In genomic region chr16:51392651-51393187, GRCh38 we compare ENCODE assay signal across 12 cellular contexts.
DNase-seq lines count a peak whose midpoint lies in the region; ATAC-seq, FAIRE-seq and TF ChIP-seq lines count a peak whose summit lies in the region.
"Had no signal": no experiment of that assay in that cellular context is flagged by ENCODE, and none has a peak within 500 bp of the region (broad histone marks: within the 10 kb centered on the region; RNA-seq: fewer than 3 reads in every experiment).

No MANE protein-coding gene starts in this region.

- H3K4me1 Mint-ChIP-seq in H9, result peaks cover 53 to 57% of the 10 kb centered on the region in 2 experiments

- no peaks in the 10 kb centered on the region for H3F3A ChIP-seq in smooth muscle cell (ENCODE audit: low read depth)

- POLR2A ChIA-PET in GM12878 (lab: Charles Lee) (no interaction called here), HepG2 (lab: Yijun Ruan, JAX) (no interaction called here)

- SMC1A ChIA-PET in GM12878 (lab: Charles Lee; ENCODE audit: uncharacterized antibody, unreplicated experiment), result no interaction called here

- H3K4me1 ChIP-seq in H9 (ENCODE audit: insufficient read depth, low read length), result peaks cover 10% of the 10 kb centered on the region; the same call in 1 of the 2 replicates
- H3K4me1 ChIP-seq in GM12878 (ENCODE audit: control insufficient read depth, insufficient read depth, low read length), result no peaks in the 10 kb centered on the region
- H3K4me1 ChIP-seq in iPS DF 6.9 (ENCODE audit: control insufficient read depth, insufficient read depth, low read length), result peaks cover 3% of the 10 kb centered on the region; the same call in 1 of the 2 replicates
- peaks cover 32% of the 10 kb centered on the region for H3K4me1 ChIP-seq in smooth muscle cell (ENCODE audit: low read depth)
- H3K4me1 ChIP-seq in effector memory CD4-positive, alpha-beta T cell (ENCODE audit: control insufficient read depth, insufficient read depth, low read length, poor library complexity, severe bottlenecking), result no peaks in the 10 kb centered on the region
- H3K4me1 ChIP-seq in HepG2 (ENCODE audit: insufficient read depth, low read length), result no peaks in the 10 kb centered on the region
- H3K4me1 ChIP-seq: parathyroid adenoma had no signal

- no peak overlapping the region for H3K56ac ChIP-seq in H9 (ENCODE audit: insufficient read length, low read depth, low read length)

- RAD21 ChIA-PET in GM12878 (lab: Charles Lee; ENCODE audit: unreplicated experiment), result interaction anchor here (1.2 kb wide), 1 partner anchor 249 kb away, joined by 3 read pairs; no protein-coding TSS in a partner anchor

- H3K23ac ChIP-seq in H9 (ENCODE audit: insufficient read length, low read depth, low read length), result no peak overlapping the region

- H3K4me2 ChIP-seq in H9 (ENCODE audit: insufficient read depth, insufficient read length, low read length) (peak overlapping the region; percentile 63), GM12878 (ENCODE audit: control insufficient read depth, insufficient read depth) (no peak overlapping the region), smooth muscle cell (peak overlapping the region; percentile 41), HepG2 (ENCODE audit: low read depth, low read length) (no peak overlapping the region)

- H3K79me2 ChIP-seq in H9 (ENCODE audit: insufficient read depth, low read length), result no peaks in the 10 kb centered on the region
- no peaks in the 10 kb centered on the region for H3K79me2 ChIP-seq in GM12878 (ENCODE audit: control insufficient read depth, insufficient read depth, low read length)
- H3K79me2 ChIP-seq in smooth muscle cell (ENCODE audit: low read depth), result no peaks in the 10 kb centered on the region
- H3K79me2 ChIP-seq in HepG2 (ENCODE audit: insufficient read depth, low read length), result no peaks in the 10 kb centered on the region
- H3K79me2 ChIP-seq: parathyroid adenoma had no signal

- no peak overlapping the region for H2BK120ac ChIP-seq in H9 (ENCODE audit: low read depth, low read length, poor library complexity, severe bottlenecking)

- H3K9me3 Mint-ChIP-seq in H9, result peaks cover 10 to 21% of the 10 kb centered on the region in 2 experiments

- no CpG with 5 or more reads among the region's 12 CpGs for WGBS in H9 (ENCODE audit: extremely low coverage, insufficient read length, low lambda C conversion rate)
- 55% methylated on average over 12 of the region's 12 CpGs for WGBS in GM12878 (ENCODE audit: insufficient coverage, insufficient replicate concordance, low lambda C conversion rate, missing lambda C conversion rate)
- no CpG with 5 or more reads among the region's 12 CpGs for WGBS in iPS DF 6.9 (ENCODE audit: insufficient coverage, insufficient read length)
- 34% methylated on average over 12 of the region's 12 CpGs for WGBS in smooth muscle cell (ENCODE audit: low lambda C conversion rate)
- WGBS in HepG2 (ENCODE audit: low lambda C conversion rate), result 76% methylated on average over 12 of the region's 12 CpGs

- H2BK15ac ChIP-seq in H9 (ENCODE audit: low read depth, low read length), result no peak overlapping the region

- BruUV-seq in GM12878 (replicated peaks; lab: Mats Ljungman, UMichigan) (no TSS peak), HepG2 (replicated peaks; lab: Mats Ljungman, UMichigan) (no TSS peak)

- H3K27me3 ChIP-seq in H9 (ENCODE audit: insufficient read depth, low read length), result no peaks in the 10 kb centered on the region
- no peaks in the 10 kb centered on the region for H3K27me3 ChIP-seq in GM12878 (replicated peaks in 1 of 2; ENCODE audit: control insufficient read depth in 2 of 2, insufficient read depth in 2 of 2, low read length in 1 of 2)
- no peaks in the 10 kb centered on the region for H3K27me3 ChIP-seq in iPS DF 6.9 (ENCODE audit: control insufficient read depth, insufficient read depth, low read length)
- no peaks in the 10 kb centered on the region for H3K27me3 ChIP-seq in smooth muscle cell (ENCODE audit: low read depth)
- no peaks in the 10 kb centered on the region for H3K27me3 ChIP-seq in effector memory CD4-positive, alpha-beta T cell (replicated peaks; ENCODE audit: control insufficient read depth, insufficient read depth, low read length, poor library complexity, severe bottlenecking)
- H3K27me3 ChIP-seq in HepG2 (ENCODE audit: control insufficient read depth in 1 of 2, insufficient read depth in 2 of 2, low read length in 2 of 2), result no peaks in the 10 kb centered on the region

- no peak for TF ChIP-seq CTCF in H9 (conservative IDR thresholded peaks at IDR 0.05)
- no peak for TF ChIP-seq CTCF in GM12878 (IDR thresholded peaks at IDR 0.05 in 2 of 3, conservative IDR thresholded peaks at IDR 0.05 in 1 of 3; ENCODE audit: control insufficient read depth in 2 of 3, extremely low read depth in 1 of 3, insufficient read depth in 1 of 3, low read depth in 3 of 3, low read length in 3 of 3)
- TF ChIP-seq CTCF in smooth muscle cell (IDR thresholded peaks at IDR 0.05; ENCODE audit: borderline replicate concordance, insufficient read depth, poor library complexity, severe bottlenecking), result no peak
- no peak for TF ChIP-seq CTCF in HepG2 (CRISPR knock-in tag; IDR thresholded peaks at IDR 0.05)

- no peak for FAIRE-seq in GM12878 (lab: Jason Lieb, UNC)
- no peak for FAIRE-seq in HepG2 (lab: Jason Lieb, UNC)
- FAIRE-seq: kidney, TTC549 had no signal

- peak overlapping the region; percentile 32 to 69 for H3K4me3 Mint-ChIP-seq in H9

- no peak overlapping the region for H2AK5ac ChIP-seq in H9 (ENCODE audit: insufficient read length, low read length)

- no peaks in the 10 kb centered on the region for H3K79me1 ChIP-seq in H9 (ENCODE audit: insufficient read depth, low read depth, low read length, poor library complexity, severe bottlenecking)

- no peak overlapping the region for H2BK12ac ChIP-seq in H9 (ENCODE audit: insufficient read length, low read depth, low read length)

- no peak overlapping the region for H4K91ac ChIP-seq in H9 (ENCODE audit: insufficient read length, low read depth, low read length)

- H3T11ph ChIP-seq in H9 (ENCODE audit: low read length), result no peak overlapping the region

- no peak for TF ChIP-seq EP300 in GM12878 (IDR thresholded peaks at IDR 0.05; ENCODE audit: borderline replicate concordance in 1 of 2, control insufficient read depth in 1 of 2, low read depth in 2 of 2, low read length in 2 of 2)
- no peak for TF ChIP-seq EP300 in HepG2 (IDR thresholded peaks at IDR 0.05; ENCODE audit: low read depth in 2 of 2, low read length in 2 of 2)
- no peak for TF ChIP-seq EP300 in HepG2 (CRISPR knock-in tag; IDR thresholded peaks at IDR 0.05; ENCODE audit: borderline replicate concordance)

- peak overlapping the region; percentile 96 to 99 (median 98) for H3K27ac Mint-ChIP-seq in H9

- H3K36me3 ChIP-seq in GM12878 (ENCODE audit: control insufficient read depth in 2 of 2, insufficient read depth in 2 of 2, low read length in 1 of 2), result no peaks in the 10 kb centered on the region
- no peaks in the 10 kb centered on the region for H3K36me3 ChIP-seq in iPS DF 6.9 (ENCODE audit: control insufficient read depth, insufficient read depth, low read length)
- no peaks in the 10 kb centered on the region for H3K36me3 ChIP-seq in smooth muscle cell (ENCODE audit: low read depth)
- no peaks in the 10 kb centered on the region for H3K36me3 ChIP-seq in effector memory CD4-positive, alpha-beta T cell (ENCODE audit: control insufficient read depth, insufficient read depth, low read length)
- no peaks in the 10 kb centered on the region for H3K36me3 ChIP-seq in HepG2 (replicated peaks in 1 of 2; ENCODE audit: control insufficient read depth in 1 of 2, insufficient read depth in 2 of 2, low read length in 2 of 2)

- H3K27ac ChIP-seq in H9 (ENCODE audit: insufficient read length, low read depth, low read length), result peak overlapping the region; percentile 81
- H3K27ac ChIP-seq in GM12878 (ENCODE audit: control insufficient read depth, insufficient read depth), result no peak overlapping the region
- H3K27ac ChIP-seq in iPS DF 6.9 (ENCODE audit: low read length), result peak overlapping the region; percentile 73
- peak overlapping the region; percentile 86 for H3K27ac ChIP-seq in smooth muscle cell (ENCODE audit: low read depth)
- H3K27ac ChIP-seq in effector memory CD4-positive, alpha-beta T cell (ENCODE audit: insufficient read depth, low read length, poor library complexity, severe bottlenecking), result no peak overlapping the region
- H3K27ac ChIP-seq in HepG2 (ENCODE audit: extremely low read length, insufficient read depth, low read length), result no peak overlapping the region
- H3K27ac ChIP-seq: coronary artery, parathyroid adenoma had no signal

- DNase-seq in H9, result peak; percentile 32
- no peak for DNase-seq in GM12878 (ENCODE audit: low read depth, low spot score)
- DNase-seq in iPS DF 6.9 (ENCODE audit: low read depth, low spot score), result no peak
- no peak for DNase-seq in smooth muscle cell (lab: John Stamatoyannopoulos, UW; ENCODE audit: unreplicated experiment)
- no peak for DNase-seq in superior temporal gyrus (ENCODE audit: extremely low spot score)
- DNase-seq in effector memory CD4-positive, alpha-beta T cell, result no peak
- DNase-seq in HepG2 (ENCODE audit: low spot score), result no peak
- DNase-seq: NCI-H187 treated with DMSO at 0.1 percent for 48 hours had no signal

- peaks cover 8 to 25% (median 13%) of the 10 kb centered on the region in 3 experiments; a peak in 6 of 7 replicates for H3K36me3 Mint-ChIP-seq in H9 (ENCODE audit: insufficient read depth in 1 of 3, low read depth in 3 of 3)

- H2BK20ac ChIP-seq in H9 (ENCODE audit: low read depth, low read length, poor library complexity, severe bottlenecking), result no peak overlapping the region

- TF ChIP-seq POLR2A in GM12878 (IDR thresholded peaks at IDR 0.05; ENCODE audit: low read depth, low read length) (no peak), HepG2 (IDR thresholded peaks at IDR 0.05; ENCODE audit: insufficient read depth in 1 of 2, low read depth in 2 of 2, low read length in 2 of 2) (no peak)

- H2AFZ ChIP-seq in H9 (ENCODE audit: low read length) (no peak overlapping the region), GM12878 (ENCODE audit: control insufficient read depth, low read depth, low read length) (no peak overlapping the region), smooth muscle cell (ENCODE audit: low read depth) (no peak overlapping the region), HepG2 (ENCODE audit: low read length) (no peak overlapping the region)
- H2AFZ ChIP-seq: parathyroid adenoma had no signal

- in situ Hi-C loops in GM12878 (cut with MboI), result no loop called here
- in situ Hi-C loops in HepG2 (cut with HindIII; ENCODE audit: extremely low pct_ligation_motif_present, low pct_unique_long_range_greater_than_20kb), result no loop called here

- H4K5ac ChIP-seq in H9 (ENCODE audit: insufficient read length, low read depth, low read length), result no peak overlapping the region

- no peak for ATAC-seq in GM12878
- ATAC-seq in HepG2, result no peak

- TF ChIP-seq RAD21 in GM12878 (IDR thresholded peaks at IDR 0.05; ENCODE audit: insufficient read depth, low read depth, low read length) (no peak), HepG2 (CRISPR knock-in tag; IDR thresholded peaks at IDR 0.05) (no peak)

- H2BK5ac ChIP-seq in H9 (ENCODE audit: insufficient read length, low read length), result no peak overlapping the region

- no peak overlapping the region for H4K8ac ChIP-seq in H9 (replicated peaks; ENCODE audit: insufficient read length, low read depth, low read length)

- H3K9ac ChIP-seq in H9 (ENCODE audit: extremely low read depth, insufficient read length, low read length), result no peak overlapping the region
- no peak overlapping the region for H3K9ac ChIP-seq in GM12878 (ENCODE audit: control insufficient read depth, insufficient read depth, low read length)
- H3K9ac ChIP-seq in smooth muscle cell (ENCODE audit: low read depth), result peak overlapping the region; percentile 59
- H3K9ac ChIP-seq in HepG2 (ENCODE audit: insufficient read depth, low read depth, low read length), result no peak overlapping the region
- H3K9ac ChIP-seq: parathyroid adenoma had no signal

- H4K20me1 ChIP-seq in H9 (ENCODE audit: control insufficient read depth, insufficient read depth, insufficient read length), result no peaks in the 10 kb centered on the region
- no peaks in the 10 kb centered on the region for H4K20me1 ChIP-seq in GM12878 (ENCODE audit: control insufficient read depth, insufficient read depth)
- H4K20me1 ChIP-seq in smooth muscle cell (ENCODE audit: low read depth), result no peaks in the 10 kb centered on the region
- H4K20me1 ChIP-seq in HepG2 (ENCODE audit: insufficient read depth, low read length), result no peaks in the 10 kb centered on the region

- H3K4me3 ChIP-seq in GM12878 (no peak overlapping the region), iPS DF 6.9 (ENCODE audit: low read length) (no peak overlapping the region), smooth muscle cell (no peak overlapping the region), HepG2 (replicated peaks in 1 of 3; ENCODE audit: insufficient read depth in 1 of 3, low read depth in 2 of 3, low read length in 3 of 3) (no peak overlapping the region)
- H3K4me3 ChIP-seq in effector memory CD4-positive, alpha-beta T cell (ENCODE audit: insufficient read depth, low read depth, low read length, poor library complexity, severe bottlenecking), result no peak overlapping the region
- H3K4me3 ChIP-seq: coronary artery had no signal

- H3K14ac ChIP-seq in H9 (ENCODE audit: insufficient read depth, low read length), result peak overlapping the region; percentile 39; the same call in 1 of the 2 replicates

- H3K23me2 ChIP-seq in H9 (ENCODE audit: insufficient read length, low read depth, low read length, poor library complexity, severe bottlenecking), result no peaks in the 10 kb centered on the region

- H3K27me3 Mint-ChIP-seq in H9 (ENCODE audit: low read depth), result peaks cover 6% of the 10 kb centered on the region; the same call in 1 of the 2 replicates

- H3K4ac ChIP-seq in H9 (ENCODE audit: low read depth, low read length), result no peak overlapping the region

- peaks cover 3% of the 10 kb centered on the region for H3K9me3 ChIP-seq in H9 (ENCODE audit: control insufficient read depth, low read depth, low read length)
- H3K9me3 ChIP-seq in GM12878 (replicated peaks; ENCODE audit: control insufficient read depth, insufficient read depth, low read length), result no peaks in the 10 kb centered on the region
- no peaks in the 10 kb centered on the region for H3K9me3 ChIP-seq in iPS DF 6.9 (ENCODE audit: control insufficient read depth, insufficient read depth, low read length)
- H3K9me3 ChIP-seq in smooth muscle cell (replicated peaks; ENCODE audit: low read depth), result no peaks in the 10 kb centered on the region
- no peaks in the 10 kb centered on the region for H3K9me3 ChIP-seq in effector memory CD4-positive, alpha-beta T cell (ENCODE audit: control insufficient read depth, low read length)
- H3K9me3 ChIP-seq in HepG2 (ENCODE audit: low read length), result no peaks in the 10 kb centered on the region

- H3K18ac ChIP-seq in H9 (ENCODE audit: insufficient read length, low read depth, low read length), result no peak overlapping the region

- intact Hi-C loops in GM12878 (cut with micrococcal nuclease; ENCODE audit: unreplicated experiment) (no loop called here), HepG2 (cut with micrococcal nuclease; ENCODE audit: unreplicated experiment) (no loop called here)

- CTCF ChIA-PET in GM12878 (lab: Yijun Ruan, JAX) (no interaction called here), HepG2 (lab: Yijun Ruan, JAX; ENCODE audit: low intra/inter-chr PET ratio, low total read pairs) (no interaction called here)

Comparison
In these comparisons a context has a peak if more than half of its experiments do, and no peak if none do; other contexts are left out.
1. H3K27ac ChIP-seq: peak in H9 (single experiment), iPS DF 6.9 (single experiment) and smooth muscle cell (single experiment); none in GM12878 (single experiment), effector memory CD4-positive, alpha-beta T cell (single experiment) and HepG2 (single experiment).
2. H3K4me2 ChIP-seq: peak in H9 (single experiment) and smooth muscle cell (single experiment); none in GM12878 (single experiment) and HepG2 (single experiment).